In the genomic region with DNA sequence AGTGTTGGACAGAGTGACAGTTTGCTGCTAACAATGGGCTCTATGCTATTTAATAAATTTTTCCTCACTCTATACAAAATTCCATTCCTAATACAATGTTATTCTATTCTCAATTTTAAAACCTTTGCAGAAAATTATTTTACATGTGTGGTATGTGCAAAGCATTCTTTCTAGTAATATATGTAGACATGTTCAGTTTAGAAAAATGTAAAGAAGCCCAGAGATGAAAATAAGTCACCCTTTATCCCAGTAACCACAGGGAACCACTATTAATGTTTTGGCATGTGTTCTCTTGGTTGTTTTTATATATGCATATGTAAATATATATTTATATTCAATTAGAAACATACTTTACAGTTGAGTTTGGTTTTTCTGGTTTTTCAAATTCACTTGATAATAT, we compare ENCODE assay signal across 32 cellular contexts.
"Had no signal": no experiment of that assay in that cellular context is flagged by ENCODE, and none has a peak within 500 bp of the region (broad histone marks: within the 10 kb centered on the region; RNA-seq: fewer than 3 reads in every experiment).

No MANE protein-coding gene starts in this region.

- H3K27me3 ChIP-seq: adrenal gland, body of pancreas, colonic mucosa, esophagus squamous epithelium, gastroesophageal sphincter, heart right ventricle had no signal

- DNase-seq: activated B cell treated with CpG ODN at 0.5 μM for 24 hours; activated CD4-positive, alpha-beta T cell treated with anti-CD3 and anti-CD28 coated beads for 48 hours; activated CD4-positive, alpha-beta T cell treated with anti-CD3 and anti-CD28 coated beads, Interleukin-2, amount 50 U/mL, for 1 hour; activated CD4-positive, alpha-beta T cell treated with anti-CD3 and anti-CD28 coated beads, Interleukin-2, amount 50 U/mL, for 48 hours; activated CD8-positive, alpha-beta memory T cell treated with anti-CD3 and anti-CD28 coated beads for 24 hours; activated CD8-positive, alpha-beta T cell treated with anti-CD3 and anti-CD28 coated beads for 36 hours; activated effector memory CD4-positive, alpha-beta T cell treated with Interleukin-2 at 50 U/mL for 16 hours; activated gamma-delta T cell treated with Interleukin-2 at 50 U/mL for 16 hours; activated naive CD4-positive, alpha-beta T cell treated with anti-CD3 and anti-CD28 coated beads, Interleukin-2, amount 50 U/mL, for 16 hours; activated naive CD4-positive, alpha-beta T cell treated with Interleukin-2 at 50 U/mL for 16 hours; activated T-cell treated with anti-CD3 and anti-CD28 coated beads, Interleukin-2, amount 50 U/mL, for 4 hours; adrenal gland; amygdala; aorta; body of pancreas; central memory CD4-positive, alpha-beta T cell; cerebellar nuclear complex; colonic mucosa; effector CD8-positive, alpha-beta T cell; esophagus squamous epithelium; foreskin melanocyte; heart right ventricle; T-helper 17 cell; T1000; WERI-Rb-1 had no signal

- H3K9me3 ChIP-seq: adrenal gland, body of pancreas, colonic mucosa, esophagus squamous epithelium, gastroesophageal sphincter had no signal

- H3K27ac ChIP-seq: adrenal gland, body of pancreas, colonic mucosa, epithelial cell of prostate, esophagus squamous epithelium, gastroesophageal sphincter, heart right ventricle, WERI-Rb-1 had no signal

- H3K4me1 ChIP-seq: adrenal gland, colonic mucosa, gastroesophageal sphincter, heart right ventricle had no signal

- H3K4me1 Mint-ChIP-seq: activated B cell treated with CpG ODN at 0.5 μM for 24 hours, T-helper 17 cell had no signal

- H3K27me3 Mint-ChIP-seq: activated B cell treated with CpG ODN at 0.5 μM for 24 hours; activated CD8-positive, alpha-beta T cell treated with anti-CD3 and anti-CD28 coated beads for 36 hours; activated naive CD8-positive, alpha-beta T cell; activated T-helper 17 cell treated with anti-CD3 and anti-CD28 coated beads, Interleukin-2, amount 50 U/mL, for 72 hours; T-helper 17 cell had no signal

- H3K4me3 ChIP-seq: adrenal gland, body of pancreas, colonic mucosa, esophagus squamous epithelium, gastroesophageal sphincter, heart right ventricle had no signal

- H3K4me3 Mint-ChIP-seq: activated B cell treated with CpG ODN at 0.5 μM for 24 hours; activated CD8-positive, alpha-beta T cell treated with anti-CD3 and anti-CD28 coated beads for 36 hours; activated naive CD8-positive, alpha-beta T cell; activated T-cell treated with anti-CD3 and anti-CD28 coated beads, Interleukin-2, amount 50 U/mL, for 4 hours; activated T-helper 17 cell treated with anti-CD3 and anti-CD28 coated beads, Interleukin-2, amount 50 U/mL, for 72 hours; T-helper 17 cell; T-helper 2 cell treated with Interferon-gamma antibody and Interleukin-4, amounts not matched to agents 5 μg/mL and 100 μg/mL, for 36 hours had no signal

- FAIRE-seq: endothelial cell of umbilical vein had no signal

- ATAC-seq: activated CD4-positive, CD25-positive, alpha-beta regulatory T cell treated with anti-CD3 and anti-CD28 coated beads, Interleukin-2, amount 50 U/mL, for 24 hours; activated CD8-positive, alpha-beta T cell treated with anti-CD3 and anti-CD28 coated beads for 36 hours; activated T-cell treated with anti-CD3 and anti-CD28 coated beads, Interleukin-2, amount 50 U/mL, for 4 hours; activated T-helper 17 cell treated with anti-CD3 and anti-CD28 coated beads, Interleukin-2, amount 50 U/mL, for 72 hours; body of pancreas; gastroesophageal sphincter; heart right ventricle; T-helper 17 cell had no signal

- H3K27ac Mint-ChIP-seq: activated B cell treated with CpG ODN at 0.5 μM for 24 hours; activated CD8-positive, alpha-beta T cell treated with anti-CD3 and anti-CD28 coated beads for 36 hours; activated naive CD8-positive, alpha-beta T cell; activated T-helper 17 cell treated with anti-CD3 and anti-CD28 coated beads, Interleukin-2, amount 50 U/mL, for 72 hours; T-helper 17 cell; T-helper 2 cell treated with Interferon-gamma antibody and Interleukin-4, amounts not matched to agents 5 μg/mL and 100 μg/mL, for 36 hours had no signal

- H3K36me3 ChIP-seq: adrenal gland, colonic mucosa, esophagus squamous epithelium, gastroesophageal sphincter, heart right ventricle, WERI-Rb-1 had no signal
